Comparison of ENCODE assay signal across 16 cellular contexts in genomic region chr14:94139006-94139405, GRCh38. TPM values are rescaled to one million over a fixed set of nuclear protein-coding genes. Genes with fewer than 3 reads are reported as not detected.
A peak's percentile ranks its signal among the peaks of the same experiment; 100 is the strongest.
DNase-seq lines count a peak whose midpoint lies in the region; ATAC-seq and TF ChIP-seq lines count a peak whose summit lies in the region.
"Had no signal": no experiment of that assay in that cellular context is flagged by ENCODE, and none has a peak within 500 bp of the region (broad histone marks: within the 10 kb centered on the region; RNA-seq: fewer than 3 reads in every experiment).

No MANE protein-coding gene starts in this region.

- peak overlapping the region; percentile 60 for H2BK5ac ChIP-seq in neuronal stem cell (ENCODE audit: low read length)

- no peak for DNase-seq in activated naive CD4-positive, alpha-beta T cell treated with anti-CD3 and anti-CD28 coated beads, Interleukin-2, amount 50 U/mL, for 16 hours
- DNase-seq in endodermal cell (peak; percentile 53), neuronal stem cell (ENCODE audit: low spot score) (no peak), left cardiac atrium (no peak), ascending aorta (ENCODE audit: low spot score in 2 of 2) (no peak)
- DNase-seq: ACHN; CD4-positive, CD25-positive, alpha-beta regulatory T cell; DMS53; GOT3 had no signal

- H3K27me3 ChIP-seq in endodermal cell (ENCODE audit: control insufficient read depth, insufficient read depth, low read length, poor library complexity, severe bottlenecking) (no peaks in the 10 kb centered on the region), neuronal stem cell (ENCODE audit: control insufficient read depth in 3 of 3, insufficient read depth in 3 of 3, low read depth in 1 of 3, low read length in 3 of 3) (no peaks in the 10 kb centered on the region), ascending aorta (no peaks in the 10 kb centered on the region)
- H3K27me3 ChIP-seq: BLaER1 treated with 17β-estradiol and CSF1 and Interleukin-3, amounts not matched to agents 10 nM and 100 nM had no signal

- H4K8ac ChIP-seq in neuronal stem cell (ENCODE audit: low read depth, low read length): no peak overlapping the region

- H3K36me3 Mint-ChIP-seq in activated naive CD4-positive, alpha-beta T cell treated with anti-CD3 and anti-CD28 coated beads, Interleukin-2, amount 50 U/mL, for 24 hours: no peaks in the 10 kb centered on the region
- H3K36me3 Mint-ChIP-seq in endodermal cell (ENCODE audit: low read depth): no peaks in the 10 kb centered on the region

- H3K9ac ChIP-seq in endodermal cell (ENCODE audit: extremely low read depth, low read length, poor library complexity, severe bottlenecking) (no peak overlapping the region), neuronal stem cell (ENCODE audit: low read depth, low read length, poor library complexity) (peak overlapping the region; percentile 25)
- H3K9ac ChIP-seq: BLaER1 treated with 17β-estradiol and CSF1 and Interleukin-3, amounts not matched to agents 10 nM and 100 nM had no signal

- no peak overlapping the region for H3K23ac ChIP-seq in neuronal stem cell (ENCODE audit: low read depth, low read length, poor library complexity)

- no peaks in the 10 kb centered on the region for H3K79me1 ChIP-seq in neuronal stem cell (ENCODE audit: low read depth, low read length)

- H2AK5ac ChIP-seq in neuronal stem cell (ENCODE audit: low read depth, low read length): no peak overlapping the region

- peaks cover 4% of the 10 kb centered on the region for H3K4me1 ChIP-seq in endodermal cell (ENCODE audit: control insufficient read depth, insufficient read depth, low read length)
- peaks cover 8 to 13% of the 10 kb centered on the region in 2 donors for H3K4me1 ChIP-seq in neuronal stem cell (ENCODE audit: control insufficient read depth in 2 of 2, insufficient read depth in 1 of 2, low read depth in 1 of 2, low read length in 2 of 2)
- no peaks in the 10 kb centered on the region for H3K4me1 ChIP-seq in ascending aorta
- H3K4me1 ChIP-seq: BLaER1 treated with 17β-estradiol and CSF1 and Interleukin-3, amounts not matched to agents 10 nM and 100 nM had no signal

- H4K91ac ChIP-seq in neuronal stem cell (ENCODE audit: low read depth, low read length, poor library complexity): no peak overlapping the region

- H3K27ac ChIP-seq in endodermal cell (ENCODE audit: low read depth, low read length) (no peak overlapping the region), neuronal stem cell (replicated peaks; ENCODE audit: low read length) (no peak overlapping the region), ascending aorta (no peak overlapping the region)
- H3K27ac ChIP-seq: BLaER1 treated with 17β-estradiol and CSF1 and Interleukin-3, amounts not matched to agents 10 nM and 100 nM had no signal

- peaks cover 5% of the 10 kb centered on the region for H3K4me1 Mint-ChIP-seq in activated naive CD4-positive, alpha-beta T cell treated with anti-CD3 and anti-CD28 coated beads, Interleukin-2, amount 50 U/mL, for 24 hours
- H3K4me1 Mint-ChIP-seq in endodermal cell: peaks cover 4% of the 10 kb centered on the region

- peak overlapping the region; percentile 66 for H3K27ac Mint-ChIP-seq in activated naive CD4-positive, alpha-beta T cell treated with anti-CD3 and anti-CD28 coated beads, Interleukin-2, amount 50 U/mL, for 24 hours
- H3K27ac Mint-ChIP-seq in endodermal cell: no peak overlapping the region
- H3K27ac Mint-ChIP-seq: CD4-positive, CD25-positive, alpha-beta regulatory T cell had no signal

- intact Hi-C loops in left cardiac atrium (cut with DNase I) (loop anchor here (5.0 to 10.0 kb wide), 3 partner anchors 38 to 204 kb away; no protein-coding TSS in a partner anchor), ascending aorta (cut with DNase I) (loop anchor here (5.0 to 10.0 kb wide), 3 partner anchors 87 to 346 kb away; no protein-coding TSS in a partner anchor)

- H3K36me3 ChIP-seq in endodermal cell (ENCODE audit: control insufficient read depth, insufficient read depth, low read length): no peaks in the 10 kb centered on the region
- H3K36me3 ChIP-seq in neuronal stem cell (replicated peaks in 1 of 2; ENCODE audit: control insufficient read depth in 2 of 2, insufficient read depth in 2 of 2, low read length in 2 of 2): no peaks in the 10 kb centered on the region
- H3K36me3 ChIP-seq in ascending aorta: no peaks in the 10 kb centered on the region
- H3K36me3 ChIP-seq: BLaER1 treated with 17β-estradiol and CSF1 and Interleukin-3, amounts not matched to agents 10 nM and 100 nM; HAP-1 had no signal

- peak overlapping the region; percentile 72 for H3K18ac ChIP-seq in neuronal stem cell (ENCODE audit: low read length)

- H2AFZ ChIP-seq in neuronal stem cell (ENCODE audit: low read length): peak overlapping the region; percentile 3

- H3K9me3 Mint-ChIP-seq in activated naive CD4-positive, alpha-beta T cell treated with anti-CD3 and anti-CD28 coated beads, Interleukin-2, amount 50 U/mL, for 24 hours: no peaks in the 10 kb centered on the region
- peaks cover 15% of the 10 kb centered on the region for H3K9me3 Mint-ChIP-seq in endodermal cell

- H3K4me3 Mint-ChIP-seq in activated naive CD4-positive, alpha-beta T cell treated with anti-CD3 and anti-CD28 coated beads, Interleukin-2, amount 50 U/mL, for 24 hours: no peak overlapping the region
- H3K4me3 Mint-ChIP-seq in endodermal cell: no peak overlapping the region

- no peak overlapping the region for H2BK12ac ChIP-seq in neuronal stem cell (ENCODE audit: low read length)

- H3K4me3 ChIP-seq in endodermal cell (ENCODE audit: low read length) (no peak overlapping the region), neuronal stem cell (ENCODE audit: low read length in 2 of 2) (no peak overlapping the region), ascending aorta (no peak overlapping the region)
- H3K4me3 ChIP-seq: BLaER1 treated with 17β-estradiol and CSF1 and Interleukin-3, amounts not matched to agents 10 nM and 100 nM; GM12878; HAP-1 had no signal

- no peak overlapping the region for H3K4ac ChIP-seq in neuronal stem cell (ENCODE audit: low read length)

- H3K9me3 ChIP-seq in endodermal cell (ENCODE audit: control insufficient read depth, low read length): peaks cover 15% of the 10 kb centered on the region
- H3K9me3 ChIP-seq in neuronal stem cell (replicated peaks in 1 of 2; ENCODE audit: control insufficient read depth in 2 of 2, insufficient read depth in 1 of 2, low read depth in 1 of 2, low read length in 2 of 2): peaks cover 0 to 10% of the 10 kb centered on the region in 2 donors
- H3K9me3 ChIP-seq in ascending aorta: no peaks in the 10 kb centered on the region
- H3K9me3 ChIP-seq: HAP-1 had no signal

- H3K27me3 Mint-ChIP-seq in activated naive CD4-positive, alpha-beta T cell treated with anti-CD3 and anti-CD28 coated beads, Interleukin-2, amount 50 U/mL, for 24 hours: peaks cover 3% of the 10 kb centered on the region
- no peaks in the 10 kb centered on the region for H3K27me3 Mint-ChIP-seq in endodermal cell (ENCODE audit: insufficient read depth)

- no peak for ATAC-seq in HG03196 (IDR thresholded peaks at IDR 0.05; ENCODE audit: unreplicated experiment)
- ATAC-seq in left cardiac atrium: no peak
- ATAC-seq: HepG2 had no signal

- 51 to 69% methylated on average over 3 to 5 of the region's 5 CpGs for WGBS in endodermal cell (ENCODE audit: insufficient coverage in 1 of 2, insufficient read length in 1 of 2), 2 experiments
- no CpG with 5 or more reads among the region's 5 CpGs for WGBS in neuronal stem cell (ENCODE audit: extremely low coverage in 2 of 2, insufficient read length in 2 of 2, insufficient replicate concordance in 1 of 2), 2 donors

- no peak overlapping the region for H3K4me2 ChIP-seq in neuronal stem cell (ENCODE audit: insufficient read depth, low read length, poor library complexity, severe bottlenecking)
- H3K4me2 ChIP-seq: BLaER1 treated with 17β-estradiol and CSF1 and Interleukin-3, amounts not matched to agents 10 nM and 100 nM had no signal

- H2BK120ac ChIP-seq in neuronal stem cell (ENCODE audit: low read depth, low read length): no peak overlapping the region

- TF ChIP-seq CTCF in endodermal cell (conservative IDR thresholded peaks at IDR 0.05) (no peak), ascending aorta (IDR thresholded peaks at IDR 0.05) (no peak)

- peak overlapping the region; percentile 68 for H2BK15ac ChIP-seq in neuronal stem cell (ENCODE audit: low read length)

- H3K14ac ChIP-seq in neuronal stem cell (ENCODE audit: low read length): no peak overlapping the region

RNA-seq across cellular contexts. Expression of gene IFI27L2, which starts 9.6 kb away (rescaled TPM):
- total RNA-seq in endodermal cell (10 to 100 TPM; 36.0 to 43.7 TPM), left cardiac atrium (10 to 100 TPM; 58.7 to 63.3 TPM), ascending aorta (36.0 TPM)
- 59.6 TPM for polyA plus RNA-seq in endodermal cell (2013, experiment 1 of 2)
- 46.0 TPM for polyA plus RNA-seq in endodermal cell (2013, experiment 2 of 2)
- polyA plus RNA-seq in neuronal stem cell (2013, experiment 1 of 2): 69.0 TPM
- 68.1 TPM for polyA plus RNA-seq in neuronal stem cell (2013, experiment 2 of 2)

RNA-seq across cellular contexts. Expression of gene IFI27, which starts 28.5 kb away (rescaled TPM):
- total RNA-seq in endodermal cell: 1 to 10 TPM; 1.9 to 9.0 TPM
- polyA plus RNA-seq in endodermal cell (2013, experiment 1 of 2): 4.2 TPM
- 2.6 TPM for polyA plus RNA-seq in endodermal cell (2013, experiment 2 of 2)
- polyA plus RNA-seq in neuronal stem cell (2013, experiment 1 of 2): 8.0 TPM
- polyA plus RNA-seq in neuronal stem cell (2013, experiment 2 of 2): 8.8 TPM
- total RNA-seq in left cardiac atrium: 100 to 1,000 TPM; 138 to 441 TPM
- 209 TPM for total RNA-seq in ascending aorta
- total RNA-seq: G401 had no signal

RNA-seq across cellular contexts. Expression of gene PPP4R4, which starts 35.1 kb away (rescaled TPM):
- total RNA-seq in endodermal cell: 1 to 10 TPM; 4.6 to 8.4 TPM
- 5.2 TPM for polyA plus RNA-seq in endodermal cell (2013, experiment 1 of 2)
- 4.4 TPM for polyA plus RNA-seq in endodermal cell (2013, experiment 2 of 2)
- polyA plus RNA-seq in neuronal stem cell (2013, experiment 1 of 2): 11.8 TPM
- polyA plus RNA-seq in neuronal stem cell (2013, experiment 2 of 2): 12.4 TPM
- under 1 TPM; 0.18 to 0.29 TPM for total RNA-seq in left cardiac atrium
- total RNA-seq in ascending aorta: not detected

RNA-seq across cellular contexts. Expression of gene IFI27L1, which starts 57.9 kb away (rescaled TPM):
- 10 to 100 TPM; 40.0 to 47.2 TPM for total RNA-seq in endodermal cell
- polyA plus RNA-seq in endodermal cell (2013, experiment 1 of 2): 25.0 TPM
- 20.8 TPM for polyA plus RNA-seq in endodermal cell (2013, experiment 2 of 2)
- 39.8 TPM for polyA plus RNA-seq in neuronal stem cell (2013, experiment 1 of 2)
- polyA plus RNA-seq in neuronal stem cell (2013, experiment 2 of 2): 38.1 TPM
- total RNA-seq in left cardiac atrium: 10 to 100 TPM; 10.5 to 13.8 TPM
- total RNA-seq in ascending aorta: not detected

RNA-seq across cellular contexts. Expression of gene DDX24, which starts 58.0 kb away (rescaled TPM):
- total RNA-seq in endodermal cell (100 to 1,000 TPM; 131 to 137 TPM), left cardiac atrium (100 to 1,000 TPM; 166 to 253 TPM), ascending aorta (104 TPM)
- 151 TPM for polyA plus RNA-seq in endodermal cell (2013, experiment 1 of 2)
- 146 TPM for polyA plus RNA-seq in endodermal cell (2013, experiment 2 of 2)
- 106 TPM for polyA plus RNA-seq in neuronal stem cell (2013, experiment 1 of 2)
- 112 TPM for polyA plus RNA-seq in neuronal stem cell (2013, experiment 2 of 2)

Comparison
In these comparisons a context has a peak if more than half of its experiments do, and no peak if none do; other contexts are left out.
1. RNA of gene IFI27, which starts 28.5 kb away (total RNA-seq): 138 to 441 TPM in left cardiac atrium and 209 TPM in ascending aorta (single experiment); 1.9 to 9.0 TPM in endodermal cell; every median in the first group is over 10 times any median in the second.